9 cellular contexts compared by ENCODE assay signal in the genomic region with DNA sequence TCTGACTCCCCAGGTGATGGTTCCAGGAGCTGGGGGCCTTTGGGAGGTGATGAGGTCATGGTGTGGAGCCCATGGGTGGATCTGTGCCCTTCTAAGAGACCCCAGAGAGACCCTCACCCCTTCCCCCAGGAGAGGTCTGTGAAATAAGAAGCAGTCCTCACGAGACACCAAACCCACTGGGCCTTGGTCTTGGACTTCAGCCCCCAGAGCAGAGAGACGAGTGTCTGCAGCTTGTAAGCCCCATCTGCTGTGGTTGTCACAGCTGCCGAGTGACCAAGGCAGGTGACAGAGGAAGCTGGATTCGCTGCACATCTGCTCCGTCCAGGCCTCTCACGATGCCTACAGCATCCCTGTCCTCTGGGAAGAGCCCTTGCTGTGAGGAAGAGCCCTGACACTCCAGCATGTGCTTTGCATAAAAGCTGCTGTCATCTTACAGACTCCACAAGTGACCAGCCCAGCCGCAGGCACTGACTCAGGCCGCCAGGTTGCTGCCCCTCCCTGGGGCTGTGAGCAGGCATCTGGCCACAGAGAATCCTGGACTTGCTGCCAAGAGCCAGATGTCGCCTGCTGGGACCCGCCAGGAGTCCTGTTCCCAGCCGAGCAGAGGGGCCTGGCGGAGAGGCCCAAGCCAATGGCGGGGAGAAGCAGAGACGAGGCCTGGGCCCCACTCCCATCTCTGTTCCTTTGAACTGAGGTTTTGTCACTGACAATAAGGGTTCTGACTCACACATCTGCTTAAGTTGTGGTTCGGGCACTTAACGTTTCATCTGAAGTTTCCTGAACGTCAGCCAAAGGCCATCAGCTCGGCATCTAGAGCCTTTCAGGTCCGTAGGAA.
DNase-seq lines count a peak whose midpoint lies in the region; ATAC-seq, FAIRE-seq and TF ChIP-seq lines count a peak whose summit lies in the region.
"Had no signal": no experiment of that assay in that cellular context is flagged by ENCODE, and none has a peak within 500 bp of the region (broad histone marks: within the 10 kb centered on the region; RNA-seq: fewer than 3 reads in every experiment).

No MANE protein-coding gene starts in this region.

- peak; percentile 73 for FAIRE-seq in HTR-8/SVneo (lab: Jason Lieb, UNC)

- no peaks in the 10 kb centered on the region for H3K36me3 ChIP-seq in lower lobe of right lung
- H3K36me3 ChIP-seq: Peyer's patch had no signal

- no peaks in the 10 kb centered on the region for H3K9me3 ChIP-seq in lower lobe of right lung
- H3K9me3 ChIP-seq: Peyer's patch had no signal

- TF ChIP-seq CTCF in AG09319 (IDR thresholded peaks at IDR 0.05; ENCODE audit: low read depth, low read length) (no peak), astrocyte of the spinal cord (IDR thresholded peaks at IDR 0.05; ENCODE audit: low read depth, low read length) (no peak), lower lobe of right lung (IDR thresholded peaks at IDR 0.05) (no peak)

- H3K27ac ChIP-seq in lower lobe of right lung: no peak overlapping the region

- DNase-seq in AG09319 (ENCODE audit: extremely low read depth, low read depth): peak; percentile 29
- DNase-seq in HTR-8/SVneo (ENCODE audit: insufficient read length, low spot score): peak; percentile 86
- peak; percentile 97 for DNase-seq in astrocyte of the spinal cord (ENCODE audit: low read depth, low spot score)
- DNase-seq in lower lobe of right lung: peak; percentile 43

- intact Hi-C loops in lower lobe of right lung (cut with DNase I): no loop called here

- peaks cover 30% of the 10 kb centered on the region for H3K4me1 ChIP-seq in lower lobe of right lung

- H3K27me3 ChIP-seq in lower lobe of right lung (ENCODE audit: low read depth): no peaks in the 10 kb centered on the region
- H3K27me3 ChIP-seq: Peyer's patch had no signal

- peak; percentile 11 to 20 for ATAC-seq in lower lobe of right lung
- no peak for ATAC-seq in GM21423 (IDR thresholded peaks at IDR 0.05; ENCODE audit: unreplicated experiment)
- no peak for ATAC-seq in GM18907 (IDR thresholded peaks at IDR 0.05; ENCODE audit: unreplicated experiment)
- ATAC-seq in HG03521 (IDR thresholded peaks at IDR 0.05; ENCODE audit: unreplicated experiment): no peak
- ATAC-seq in HG03460 (IDR thresholded peaks at IDR 0.05; ENCODE audit: unreplicated experiment): no peak

- H3K4me3 ChIP-seq in astrocyte of the spinal cord (ENCODE audit: low read depth, low read length) (no peak overlapping the region), lower lobe of right lung (no peak overlapping the region)
- H3K4me3 ChIP-seq: Peyer's patch had no signal

- in situ Hi-C loops in astrocyte of the spinal cord (cut with HindIII; ENCODE audit: low sequenced_read_pairs): no loop called here

Comparison
In these comparisons a context has a peak if more than half of its experiments do, and no peak if none do; other contexts are left out.
1. DNase-seq: peak in every context shown above with its lines; median percentile 97 in astrocyte of the spinal cord; 86 in HTR-8/SVneo; 43 in lower lobe of right lung; 29 in AG09319.
2. ATAC-seq: peak in lower lobe of right lung (2 of 2); none in GM21423 (single experiment), GM18907 (single experiment), HG03521 (single experiment) and HG03460 (single experiment).